ENCODE assay signal across 21 cellular contexts in genomic region chr1:40423264-40423642, GRCh38. TPM values are rescaled to one million over a fixed set of nuclear protein-coding genes. Genes with fewer than 3 reads are reported as not detected.
DNase-seq lines count a peak whose midpoint lies in the region; ATAC-seq and TF ChIP-seq lines count a peak whose summit lies in the region.
"Had no signal": no experiment of that assay in that cellular context is flagged by ENCODE, and none has a peak within 500 bp of the region (broad histone marks: within the 10 kb centered on the region; RNA-seq: fewer than 3 reads in every experiment).

No MANE protein-coding gene starts in this region.

- peak overlapping the region; percentile 28 for H3K27ac ChIP-seq in A673 (ENCODE audit: low read depth, low read length, poor library complexity, severe bottlenecking)
- H3K27ac ChIP-seq in GM23338 (ENCODE audit: low read depth): no peak overlapping the region
- no peak overlapping the region for H3K27ac ChIP-seq in SJCRH30
- H3K27ac ChIP-seq: pancreas, SK-N-MC, vagina had no signal

- DNase-seq in A673 (ENCODE audit: low spot score) (no peak), GM23338 (ENCODE audit: low spot score) (no peak), activated B cell treated with CpG ODN at 0.5 μM for 24 hours (no peak), mucosa of descending colon (no peak), SJCRH30 (no peak), kidney glomerular epithelial cell (lab: John Stamatoyannopoulos, UW) (no peak)
- DNase-seq: activated gamma-delta T cell; esophagus squamous epithelium; head of caudate nucleus; HFFc6; NCI-H1417 treated with DMSO at 0.1 percent for 48 hours; NCI-H345; pancreas; spleen; stimulated activated naive CD8-positive, alpha-beta T cell treated with anti-CD3 and anti-CD28 coated beads, Interleukin-15, Interleukin-2, amounts not matched to agents 100 U/mL and 50 U/mL, for 24 hours had no signal

- no peaks in the 10 kb centered on the region for H3F3A ChIP-seq in GM23338 (replicated peaks; ENCODE audit: low read depth)

- H3K36me3 ChIP-seq in A673 (ENCODE audit: insufficient read depth, low read length, poor library complexity, severe bottlenecking): peaks cover 14% of the 10 kb centered on the region
- no peaks in the 10 kb centered on the region for H3K36me3 ChIP-seq in GM23338 (ENCODE audit: insufficient read depth)
- H3K36me3 ChIP-seq in mucosa of descending colon (ENCODE audit: low read depth): no peaks in the 10 kb centered on the region
- H3K36me3 ChIP-seq in SJCRH30: no peaks in the 10 kb centered on the region

- peaks cover 4% of the 10 kb centered on the region for H3K4me1 Mint-ChIP-seq in GM23338
- peaks cover 36% of the 10 kb centered on the region for H3K4me1 Mint-ChIP-seq in activated B cell treated with CpG ODN at 0.5 μM for 24 hours

- POLR2A ChIA-PET in A673 (lab: Charles Lee; ENCODE audit: low non-redundant PET) (no interaction called here), activated B cell treated with CpG ODN at 0.5 μM for 24 hours (lab: Charles Lee) (no interaction called here)

- H4K20me1 ChIP-seq in GM23338 (replicated peaks; ENCODE audit: insufficient read depth): no peaks in the 10 kb centered on the region

- no peak overlapping the region for H3K4me2 ChIP-seq in GM23338

- H3K27me3 ChIP-seq in A673 (replicated peaks; ENCODE audit: insufficient read depth, low read depth, low read length, poor library complexity): no peaks in the 10 kb centered on the region
- H3K27me3 ChIP-seq in GM23338 (ENCODE audit: insufficient read depth): no peaks in the 10 kb centered on the region
- H3K27me3 ChIP-seq in SJCRH30: no peaks in the 10 kb centered on the region
- H3K27me3 ChIP-seq: esophagus squamous epithelium, pancreas, spleen, vagina had no signal

- intact Hi-C loops in A673 (cut with micrococcal nuclease; ENCODE audit: unreplicated experiment): no loop called here
- intact Hi-C loops in activated B cell treated with CpG ODN at 0.5 μM for 24 hours (cut with micrococcal nuclease): no loop called here
- intact Hi-C loops in mucosa of descending colon (cut with DNase I, micrococcal nuclease): no loop called here

- peaks cover 2% of the 10 kb centered on the region for H3K27me3 Mint-ChIP-seq in GM23338 (ENCODE audit: insufficient read depth, low read depth, poor library complexity)
- H3K27me3 Mint-ChIP-seq in activated B cell treated with CpG ODN at 0.5 μM for 24 hours: no peaks in the 10 kb centered on the region

- H3K9me2 ChIP-seq in GM23338 (ENCODE audit: insufficient read depth): no peaks in the 10 kb centered on the region

- no peak overlapping the region for H2AFZ ChIP-seq in GM23338

- ATAC-seq in GM23338 (no peak), activated B cell treated with CpG ODN at 0.5 μM for 24 hours (ENCODE audit: low read depth) (peak; percentile 72), mucosa of descending colon (peak; percentile 20), HG02970 (IDR thresholded peaks at IDR 0.05; ENCODE audit: low FRiP score, unreplicated experiment) (no peak), HG03039 (IDR thresholded peaks at IDR 0.05; ENCODE audit: unreplicated experiment) (no peak)
- ATAC-seq: stimulated activated naive CD8-positive, alpha-beta T cell treated with anti-CD3 and anti-CD28 coated beads, Interleukin-15, Interleukin-2, amounts not matched to agents 100 U/mL and 50 U/mL, for 24 hours had no signal

- CTCF ChIA-PET in A673 (lab: Charles Lee): no interaction called here
- CTCF ChIA-PET in activated B cell treated with CpG ODN at 0.5 μM for 24 hours (lab: Charles Lee): interaction anchor here (0.6 to 1.2 kb wide), 2 partner anchors 59 to 336 kb away, joined by 3 read pairs; no protein-coding TSS in a partner anchor

- peaks cover 4% of the 10 kb centered on the region for H3K4me1 ChIP-seq in A673 (ENCODE audit: insufficient read depth, low read length, poor library complexity, severe bottlenecking)
- H3K4me1 ChIP-seq in GM23338 (ENCODE audit: insufficient read depth): no peaks in the 10 kb centered on the region
- no peaks in the 10 kb centered on the region for H3K4me1 ChIP-seq in mucosa of descending colon (ENCODE audit: low read depth)
- H3K4me1 ChIP-seq in SJCRH30: no peaks in the 10 kb centered on the region
- H3K4me1 ChIP-seq: pancreas, vagina had no signal

- H3K9me3 ChIP-seq in A673 (ENCODE audit: low read depth, low read length, poor library complexity, severe bottlenecking) (no peaks in the 10 kb centered on the region), mucosa of descending colon (no peaks in the 10 kb centered on the region), SJCRH30 (replicated peaks) (no peaks in the 10 kb centered on the region)
- H3K9me3 ChIP-seq: esophagus squamous epithelium, pancreas, spleen, vagina had no signal

- H3K4me3 ChIP-seq in A673 (ENCODE audit: low read depth, low read length, poor library complexity, severe bottlenecking): no peak overlapping the region
- H3K4me3 ChIP-seq in GM23338: no peak overlapping the region
- H3K4me3 ChIP-seq in mucosa of descending colon: no peak overlapping the region
- H3K4me3 ChIP-seq in SJCRH30: no peak overlapping the region
- H3K4me3 ChIP-seq: esophagus squamous epithelium, K562, pancreas, SK-N-MC, spleen, vagina had no signal

- no peak for TF ChIP-seq CTCF in A673 (conservative IDR thresholded peaks at IDR 0.05; ENCODE audit: low read depth, low read length)
- no peak for TF ChIP-seq CTCF in GM23338 (conservative IDR thresholded peaks at IDR 0.05; ENCODE audit: low read depth in 2 of 2)
- TF ChIP-seq CTCF in activated B cell treated with CpG ODN at 0.5 μM for 24 hours (IDR thresholded peaks at IDR 0.05): no peak
- no peak for TF ChIP-seq CTCF in mucosa of descending colon (IDR thresholded peaks at IDR 0.05)

- BruUV-seq in A673 (replicated peaks; lab: Mats Ljungman, UMichigan): no TSS peak

- H3K9me3 Mint-ChIP-seq in GM23338 (no peaks in the 10 kb centered on the region), activated B cell treated with CpG ODN at 0.5 μM for 24 hours (no peaks in the 10 kb centered on the region)
- H3K9me3 Mint-ChIP-seq: brain, HFFc6 had no signal

- peak overlapping the region; percentile 74; the same call in 1 of the 2 replicates for H3K27ac Mint-ChIP-seq in GM23338
- H3K27ac Mint-ChIP-seq in activated B cell treated with CpG ODN at 0.5 μM for 24 hours: peak overlapping the region; percentile 71
- H3K27ac Mint-ChIP-seq: HFFc6 had no signal

- no peak overlapping the region for H3K4me3 Mint-ChIP-seq in GM23338
- H3K4me3 Mint-ChIP-seq in activated B cell treated with CpG ODN at 0.5 μM for 24 hours: no peak overlapping the region
- H3K4me3 Mint-ChIP-seq: brain, HFFc6 had no signal

- H3K36me3 Mint-ChIP-seq in GM23338 (ENCODE audit: low read depth) (no peaks in the 10 kb centered on the region), activated B cell treated with CpG ODN at 0.5 μM for 24 hours (ENCODE audit: low read depth) (peaks cover 81% of the 10 kb centered on the region)

- H3K79me2 ChIP-seq in GM23338 (replicated peaks; ENCODE audit: insufficient read depth): no peaks in the 10 kb centered on the region

TF ChIP-seq in GM23338, 12 proteins besides CTCF, POLR2A, EP300 and RAD21 (continues in another document):
- TF ChIP-seq POLR2AphosphoS5 (IDR thresholded peaks at IDR 0.05; ENCODE audit: low read depth) (no peak), NANOG (IDR thresholded peaks at IDR 0.05; ENCODE audit: borderline replicate concordance) (no peak), STAT1 (IDR thresholded peaks at IDR 0.05; ENCODE audit: unreplicated experiment) (no peak), REST (IDR thresholded peaks at IDR 0.05; ENCODE audit: unreplicated experiment) (no peak), EZH2 (IDR thresholded peaks at IDR 0.05; ENCODE audit: low read depth, unreplicated experiment) (no peak), EZH2phosphoT487 (IDR thresholded peaks at IDR 0.05; ENCODE audit: unreplicated experiment) (no peak)

RNA-seq across cellular contexts. Expression of gene ZFP69B, which starts 27.0 kb away (rescaled TPM):
- total RNA-seq in A673 (2021): 14.1 and 18.5 TPM in 2 replicates
- 10.0 and 10.8 TPM in 2 replicates for total RNA-seq in GM23338 (2014; rRNA removed; shearing (Covaris generic))
- 4.6 and 5.2 TPM in 2 replicates for polyA plus RNA-seq in GM23338 (2016; fragmentation: Nextera tagmentation; extraction: Ambion mirVana)
- total RNA-seq in activated B cell treated with CpG ODN at 0.5 μM for 24 hours: 8.9 and 10.4 TPM in 2 replicates
- total RNA-seq in mucosa of descending colon: 1 to 10 TPM; 1.4 to 2.1 (median 2.1) TPM
- total RNA-seq in SJCRH30 (2014; rRNA removed; shearing (Covaris generic)): 6.2 and 8.2 TPM in 2 replicates

RNA-seq across cellular contexts. Expression of gene SMAP2, which starts 49.7 kb away (rescaled TPM):
- total RNA-seq in A673 (2021) (52.0 and 58.5 TPM in 2 replicates), activated B cell treated with CpG ODN at 0.5 μM for 24 hours (202 and 220 TPM in 2 replicates), mucosa of descending colon (10 to 100 TPM; 22.0 to 35.6 (median 24.7) TPM)
- 2.5 and 4.8 TPM in 2 replicates for total RNA-seq in GM23338 (2014; rRNA removed; shearing (Covaris generic))
- 2.9 and 3.0 TPM in 2 replicates for polyA plus RNA-seq in GM23338 (2016; fragmentation: Nextera tagmentation; extraction: Ambion mirVana)
- total RNA-seq in SJCRH30 (2014; rRNA removed; shearing (Covaris generic)): 15.0 and 16.0 TPM in 2 replicates

RNA-seq across cellular contexts. Expression of gene ZFP69, which starts 53.8 kb away (rescaled TPM):
- total RNA-seq in A673 (2021) (6.7 and 7.1 TPM in 2 replicates), activated B cell treated with CpG ODN at 0.5 μM for 24 hours (4.5 and 5.1 TPM in 2 replicates), mucosa of descending colon (1 to 10 TPM; 2.7 to 4.6 (median 2.8) TPM)
- total RNA-seq in GM23338 (2014; rRNA removed; shearing (Covaris generic)): 4.6 and 8.2 TPM in 2 replicates
- 2.7 and 5.1 TPM in 2 replicates for polyA plus RNA-seq in GM23338 (2016; fragmentation: Nextera tagmentation; extraction: Ambion mirVana)
- 10.5 and 11.7 TPM in 2 replicates for total RNA-seq in SJCRH30 (2014; rRNA removed; shearing (Covaris generic))

Comparison
In these comparisons a context has a peak if more than half of its experiments do, and no peak if none do; other contexts are left out.
1. ATAC-seq: peak in activated B cell treated with CpG ODN at 0.5 μM for 24 hours (single experiment) and mucosa of descending colon (single experiment); none in GM23338 (single experiment), HG02970 (single experiment) and HG03039 (single experiment).